Comparison of ENCODE assay signal across 7 cellular contexts in the genomic region with DNA sequence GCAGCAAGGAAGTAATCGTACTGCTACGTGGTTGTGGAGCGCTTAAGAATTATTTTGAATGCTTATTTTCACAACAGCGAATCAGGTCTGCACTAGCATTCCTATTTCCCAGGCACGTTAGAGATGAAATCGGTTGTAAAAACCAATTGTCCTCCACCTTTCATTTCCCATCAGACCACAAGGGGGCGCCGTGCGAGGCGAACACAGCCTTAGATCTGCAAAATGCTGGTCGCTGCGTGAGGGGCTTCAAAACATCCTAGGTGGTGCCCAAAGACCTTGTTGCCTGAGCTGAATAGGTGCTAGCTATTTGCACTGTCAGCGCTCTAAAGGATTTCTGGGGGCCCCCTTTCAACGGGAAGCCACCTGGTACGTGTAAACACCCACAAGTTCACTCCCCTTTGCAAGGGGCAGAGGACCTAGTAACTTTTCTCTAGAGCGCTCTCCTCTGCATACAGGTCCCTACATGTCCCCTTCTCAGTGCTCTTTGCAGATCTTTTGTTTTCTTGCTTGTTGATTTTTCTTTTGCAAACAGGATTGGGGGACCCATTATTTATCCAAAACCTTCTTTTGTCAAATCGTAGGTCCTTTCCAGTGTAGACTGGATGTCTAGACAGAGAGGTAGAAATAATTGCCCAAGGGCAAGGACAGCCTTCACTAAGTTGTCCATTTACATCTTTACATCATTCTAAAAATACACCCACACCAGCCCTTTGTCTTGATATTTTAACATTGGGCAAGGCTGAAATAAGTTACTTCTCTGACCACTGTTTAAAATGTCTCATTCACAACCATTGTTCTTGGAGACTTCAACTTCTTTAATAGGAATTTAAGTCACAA. TPM values are rescaled to one million over a fixed set of nuclear protein-coding genes. Genes with fewer than 3 reads are reported as not detected.
DNase-seq lines count a peak whose midpoint lies in the region; TF ChIP-seq lines count a peak whose summit lies in the region.

No MANE protein-coding gene starts in this region.

- H3K4me1 Mint-ChIP-seq in MCF 10A (ENCODE audit: insufficient read depth, unreplicated experiment), result peaks cover 6% of the 10 kb centered on the region

- CTCF ChIA-PET in MCF 10A (lab: Yijun Ruan, JAX), result interaction anchor here (0.6 to 5.6 kb wide), 13 partner anchors 14 to 354 kb away, joined by 3 to 45 read pairs (median 4); partner anchors contain the start of gene NEDD9

- no peaks in the 10 kb centered on the region for H3K9me2 ChIP-seq in Loucy (replicated peaks; ENCODE audit: low read depth, low read length)

- no peaks in the 10 kb centered on the region for H3K4me1 ChIP-seq in Loucy (ENCODE audit: insufficient read depth, low read length, poor library complexity, severe bottlenecking)

- H3K9me3 ChIP-seq in Loucy (ENCODE audit: insufficient read depth, low read depth, low read length), result no peaks in the 10 kb centered on the region

- H3K36me3 Mint-ChIP-seq in MCF 10A (ENCODE audit: insufficient read depth, unreplicated experiment), result no peaks in the 10 kb centered on the region

- H3K4me3 Mint-ChIP-seq in MCF 10A (ENCODE audit: unreplicated experiment), result no peak overlapping the region

- no peaks in the 10 kb centered on the region for H3K27me3 ChIP-seq in Loucy (ENCODE audit: insufficient read depth, low read length, poor library complexity, severe bottlenecking)

- H3K9me3 Mint-ChIP-seq in MCF 10A (ENCODE audit: unreplicated experiment), result no peaks in the 10 kb centered on the region

- H3K27me3 Mint-ChIP-seq in MCF 10A (ENCODE audit: insufficient read depth, unreplicated experiment), result no peaks in the 10 kb centered on the region

- H3K36me3 ChIP-seq in Loucy (ENCODE audit: insufficient read depth, low read length), result no peaks in the 10 kb centered on the region

- POLR2A ChIA-PET in MCF 10A (lab: Yijun Ruan, JAX), result no interaction called here

- no peaks in the 10 kb centered on the region for H3F3A ChIP-seq in Loucy (ENCODE audit: low read depth)

- TF ChIP-seq CTCF in GM12875 (IDR thresholded peaks at IDR 0.05; ENCODE audit: borderline replicate concordance, insufficient read depth, low read depth, low read length) (peak; percentile 74), Loucy (conservative IDR thresholded peaks at IDR 0.05; ENCODE audit: low read length) (peak; percentile 92), VCaP (conservative IDR thresholded peaks at IDR 0.05) (peak; percentile 96), MCF 10A (IDR thresholded peaks at IDR 0.05; ENCODE audit: unreplicated experiment) (peak; percentile 68)

- H3K27ac ChIP-seq in VCaP, result no peak overlapping the region

- BruUV-seq in MCF 10A (replicated peaks; lab: Mats Ljungman, UMichigan), result no TSS peak

- peak overlapping the region; percentile 25 for H3K9ac ChIP-seq in Loucy (ENCODE audit: low read depth, low read length, poor library complexity, severe bottlenecking)

- peak overlapping the region; percentile 83 for H2AFZ ChIP-seq in Loucy (ENCODE audit: low read length)

- peak; percentile 63 for DNase-seq in MCF 10A (ENCODE audit: unreplicated experiment)
- peak; percentile 61 for DNase-seq in kidney glomerular epithelial cell (lab: John Stamatoyannopoulos, UW)
- peak; percentile 80 for DNase-seq in stimulated activated CD4-positive, alpha-beta T cell treated with anti-CD3 and anti-CD28 coated beads, Interleukin-4, amount 100 ng/mL, for 1 hour
- no peak for DNase-seq in SW480 (ENCODE audit: low spot score)

- H3K27ac Mint-ChIP-seq in MCF 10A (ENCODE audit: low read depth, unreplicated experiment), result no peak overlapping the region

- no peaks in the 10 kb centered on the region for H4K20me1 ChIP-seq in Loucy (ENCODE audit: insufficient read depth, low read length, poor library complexity, severe bottlenecking)

- H3K4me3 ChIP-seq in GM12875 (ENCODE audit: low read depth, low read length) (no peak overlapping the region), Loucy (ENCODE audit: low read length, poor library complexity, severe bottlenecking) (no peak overlapping the region)

- intact Hi-C loops in MCF 10A (cut with micrococcal nuclease), result loop anchor here (1.0 to 2.0 kb wide), 2 partner anchors 60 to 324 kb away; partner anchors contain the start of gene NEDD9

- H3K79me2 ChIP-seq in Loucy (ENCODE audit: insufficient read depth, low read length), result no peaks in the 10 kb centered on the region

- H3K4me2 ChIP-seq in Loucy (ENCODE audit: low read depth, low read length, poor library complexity, severe bottlenecking), result no peak overlapping the region

RNA-seq across cellular contexts. Expression of gene NEDD9, which starts 59.7 kb away (rescaled TPM):
- total RNA-seq in MCF 10A (2022), result 2.2 and 4.4 TPM in 2 replicates
